ENCODE assay signal across 9 cellular contexts in the genomic region with DNA sequence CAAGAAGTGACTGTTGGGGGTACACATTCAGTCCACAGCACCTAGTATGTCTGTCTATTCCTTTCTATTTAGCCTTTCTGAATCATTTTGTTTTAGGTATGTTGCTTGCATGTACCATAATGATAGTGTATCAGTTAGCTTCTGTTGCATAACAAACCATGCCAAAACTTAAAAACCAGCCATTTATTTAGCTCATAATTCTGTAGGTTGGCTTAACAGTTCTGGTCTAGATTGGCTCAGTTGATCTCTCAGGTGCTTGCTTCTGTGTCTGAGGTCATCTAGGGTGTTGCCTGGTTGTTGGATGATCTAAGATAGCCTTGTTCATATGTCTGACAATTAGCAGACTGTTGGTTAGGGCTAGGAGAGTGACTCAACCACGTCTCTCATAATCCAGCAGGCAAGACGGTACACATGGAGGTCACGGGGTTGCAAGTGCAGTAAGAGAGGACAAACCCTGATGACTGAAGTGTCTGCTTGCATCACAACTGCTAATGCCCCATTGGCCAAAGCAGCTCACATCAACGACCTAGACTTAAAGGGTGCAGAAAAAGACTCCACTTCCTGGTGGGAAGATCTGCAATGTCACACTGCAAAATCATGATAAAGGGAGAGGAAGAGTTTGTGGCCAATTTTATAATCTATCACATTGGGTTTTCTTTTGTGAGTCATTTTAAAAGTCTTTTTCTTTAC. TPM values are rescaled to one million over a fixed set of nuclear protein-coding genes. Genes with fewer than 3 reads are reported as not detected.
A peak's percentile ranks its signal among the peaks of the same experiment; 100 is the strongest.
DNase-seq lines count a peak whose midpoint lies in the region; ATAC-seq and TF ChIP-seq lines count a peak whose summit lies in the region.
"Had no signal": no experiment of that assay in that cellular context is flagged by ENCODE, and none has a peak within 500 bp of the region (broad histone marks: within the 10 kb centered on the region; RNA-seq: fewer than 3 reads in every experiment).

No MANE protein-coding gene starts in this region.

- peaks cover 17% of the 10 kb centered on the region for H3K4me1 ChIP-seq in Loucy (ENCODE audit: insufficient read depth, low read length, poor library complexity, severe bottlenecking)

- H3K9ac ChIP-seq in Loucy (ENCODE audit: low read depth, low read length, poor library complexity, severe bottlenecking): no peak overlapping the region

- no peak for TF ChIP-seq CTCF in Loucy (conservative IDR thresholded peaks at IDR 0.05; ENCODE audit: low read length)

- H3K27me3 Mint-ChIP-seq in activated naive CD8-positive, alpha-beta T cell treated with anti-CD3 and anti-CD28 coated beads, Interleukin-2, amount 50 U/mL, for 24 hours: no peaks in the 10 kb centered on the region

- H3K9me3 Mint-ChIP-seq in activated naive CD8-positive, alpha-beta T cell treated with anti-CD3 and anti-CD28 coated beads, Interleukin-2, amount 50 U/mL, for 24 hours: no peaks in the 10 kb centered on the region

- no peaks in the 10 kb centered on the region for H3K9me2 ChIP-seq in Loucy (replicated peaks; ENCODE audit: low read depth, low read length)

- H3K27ac Mint-ChIP-seq in activated naive CD8-positive, alpha-beta T cell treated with anti-CD3 and anti-CD28 coated beads, Interleukin-2, amount 50 U/mL, for 24 hours: no peak overlapping the region

- no peak overlapping the region for H3K4me3 Mint-ChIP-seq in activated naive CD8-positive, alpha-beta T cell treated with anti-CD3 and anti-CD28 coated beads, Interleukin-2, amount 50 U/mL, for 24 hours

- H3K4me1 Mint-ChIP-seq in activated naive CD8-positive, alpha-beta T cell treated with anti-CD3 and anti-CD28 coated beads, Interleukin-2, amount 50 U/mL, for 24 hours: peaks cover 4% of the 10 kb centered on the region

- H2AFZ ChIP-seq in Loucy (ENCODE audit: low read length): peak overlapping the region; percentile 84

- no peaks in the 10 kb centered on the region for H3K36me3 ChIP-seq in Loucy (ENCODE audit: insufficient read depth, low read length)

- H4K20me1 ChIP-seq in Loucy (ENCODE audit: insufficient read depth, low read length, poor library complexity, severe bottlenecking): no peaks in the 10 kb centered on the region

- no peaks in the 10 kb centered on the region for H3K79me2 ChIP-seq in Loucy (ENCODE audit: insufficient read depth, low read length)

- H3K9me3 ChIP-seq in Loucy (ENCODE audit: insufficient read depth, low read depth, low read length): no peaks in the 10 kb centered on the region

- H3K27me3 ChIP-seq in Loucy (ENCODE audit: insufficient read depth, low read length, poor library complexity, severe bottlenecking): no peaks in the 10 kb centered on the region

- H3K36me3 Mint-ChIP-seq in activated naive CD8-positive, alpha-beta T cell treated with anti-CD3 and anti-CD28 coated beads, Interleukin-2, amount 50 U/mL, for 24 hours (ENCODE audit: low read depth): peaks cover 2% of the 10 kb centered on the region

- peak overlapping the region; percentile 20 for H3K4me3 ChIP-seq in Loucy (ENCODE audit: low read length, poor library complexity, severe bottlenecking)

- ATAC-seq in GM19351 (IDR thresholded peaks at IDR 0.05; ENCODE audit: unreplicated experiment): peak; percentile 55
- peak; percentile 55 for ATAC-seq in activated naive CD8-positive, alpha-beta T cell treated with anti-CD3 and anti-CD28 coated beads, Interleukin-2, amount 50 U/mL, for 24 hours

- peak overlapping the region; percentile 26 for H3K4me2 ChIP-seq in Loucy (ENCODE audit: low read depth, low read length, poor library complexity, severe bottlenecking)

- no peak for DNase-seq in activated naive CD8-positive, alpha-beta T cell treated with anti-CD3 and anti-CD28 coated beads, Interleukin-2, amount 50 U/mL, for 24 hours
- DNase-seq in renal cortical epithelial cell (ENCODE audit: low read depth) (peak; percentile 6), NCI-H446 treated with DMSO at 0.1 percent for 48 hours (lab: John Stamatoyannopoulos, UW) (no peak), cerebellum (ENCODE audit: low spot score) (no peak), NCI-H82 treated with DMSO at 0.1 percent for 48 hours (lab: John Stamatoyannopoulos, UW; ENCODE audit: unreplicated experiment) (no peak)
- DNase-seq: NCI-H446; stimulated activated CD4-positive, alpha-beta T cell treated with anti-CD3 and anti-CD28 coated beads, Interleukin-2, amount 100 ng/mL, for 48 hours had no signal

- no peaks in the 10 kb centered on the region for H3F3A ChIP-seq in Loucy (ENCODE audit: low read depth)

RNA-seq across cellular contexts. Expression of gene PDCD6IP, which starts 6.8 kb away (rescaled TPM):
- total RNA-seq in renal cortical epithelial cell (259 and 370 TPM in 2 replicates), cerebellum (172 TPM)
